In genomic region chr11:87493516-87493915, GRCh38 we compare ENCODE assay signal across 27 cellular contexts.
DNase-seq lines count a peak whose midpoint lies in the region; ATAC-seq and TF ChIP-seq lines count a peak whose summit lies in the region.
"Had no signal": no experiment of that assay in that cellular context is flagged by ENCODE, and none has a peak within 500 bp of the region (broad histone marks: within the 10 kb centered on the region; RNA-seq: fewer than 3 reads in every experiment).

No MANE protein-coding gene starts in this region.

- peaks cover 13% of the 10 kb centered on the region for H3K9me3 Mint-ChIP-seq in neural progenitor cell
- peaks cover 0 to 11% (median 2%) of the 10 kb centered on the region in 11 donors for H3K9me3 Mint-ChIP-seq in naive thymus-derived CD4-positive, alpha-beta T cell
- H3K9me3 Mint-ChIP-seq: activated T-cell treated with anti-CD3 and anti-CD28 coated beads, Interleukin-2, amount 50 U/mL, for 24 hours had no signal

- CTCF ChIA-PET in naive thymus-derived CD4-positive, alpha-beta T cell (lab: Charles Lee): no interaction called here

- H3K27ac ChIP-seq in neural progenitor cell (no peak overlapping the region), left lung (no peak overlapping the region)
- no peak overlapping the region for H3K27ac ChIP-seq in naive thymus-derived CD4-positive, alpha-beta T cell (ENCODE audit: low read depth, low read length)
- H3K27ac ChIP-seq: adrenal gland, breast epithelium, colonic mucosa, foreskin keratinocyte, KMS-11, RWPE1, skin epidermis, upper lobe of right lung had no signal

- no peak for TF ChIP-seq CTCF in neural progenitor cell (IDR thresholded peaks at IDR 0.05)
- no peak for TF ChIP-seq CTCF in left lung (IDR thresholded peaks at IDR 0.05)

- H3K27me3 ChIP-seq in neural progenitor cell (no peaks in the 10 kb centered on the region), left lung (no peaks in the 10 kb centered on the region)
- H3K27me3 ChIP-seq in naive thymus-derived CD4-positive, alpha-beta T cell (ENCODE audit: control insufficient read depth in 2 of 2, insufficient read depth in 2 of 2, low read length in 2 of 2): no peaks in the 10 kb centered on the region
- H3K27me3 ChIP-seq: adrenal gland, breast epithelium, colonic mucosa, upper lobe of right lung had no signal

- H3K27me3 Mint-ChIP-seq in neural progenitor cell (ENCODE audit: insufficient read depth, low read depth): peaks cover 3% of the 10 kb centered on the region
- H3K27me3 Mint-ChIP-seq in naive thymus-derived CD4-positive, alpha-beta T cell: peaks cover 0 to 12% (median 4%) of the 10 kb centered on the region in 5 donors
- H3K27me3 Mint-ChIP-seq: activated T-cell treated with anti-CD3 and anti-CD28 coated beads, Interleukin-2, amount 50 U/mL, for 24 hours had no signal

- H3K79me2 ChIP-seq in neural progenitor cell (ENCODE audit: low read depth): no peaks in the 10 kb centered on the region

- intact Hi-C loops in naive thymus-derived CD4-positive, alpha-beta T cell (cut with micrococcal nuclease): no loop called here
- intact Hi-C loops in left lung (cut with DNase I): no loop called here

- no peaks in the 10 kb centered on the region for H4K20me1 ChIP-seq in neural progenitor cell (ENCODE audit: low read depth)

- H3K4me3 Mint-ChIP-seq in neural progenitor cell: no peak overlapping the region
- no peak overlapping the region for H3K4me3 Mint-ChIP-seq in naive thymus-derived CD4-positive, alpha-beta T cell
- H3K4me3 Mint-ChIP-seq: activated CD4-positive, alpha-beta T cell treated with anti-CD3 and anti-CD28 coated beads for 36 hours; activated T-cell treated with anti-CD3 and anti-CD28 coated beads, Interleukin-2, amount 50 U/mL, for 24 hours; CD14-positive monocyte had no signal

- H3K4me2 ChIP-seq in neural progenitor cell: peak overlapping the region; percentile 16
- H3K4me2 ChIP-seq: KMS-11 had no signal

- H3K9me3 ChIP-seq in neural progenitor cell (ENCODE audit: low read depth): no peaks in the 10 kb centered on the region
- no peaks in the 10 kb centered on the region for H3K9me3 ChIP-seq in naive thymus-derived CD4-positive, alpha-beta T cell (ENCODE audit: control insufficient read depth in 2 of 3, low read length in 3 of 3)
- no peaks in the 10 kb centered on the region for H3K9me3 ChIP-seq in left lung
- H3K9me3 ChIP-seq: adrenal gland, breast epithelium, colonic mucosa, upper lobe of right lung had no signal

- peaks cover 6% of the 10 kb centered on the region for H3F3A ChIP-seq in neural progenitor cell (ENCODE audit: low read depth)

- H3K4me1 ChIP-seq in neural progenitor cell: peaks cover 11% of the 10 kb centered on the region
- H3K4me1 ChIP-seq in naive thymus-derived CD4-positive, alpha-beta T cell (ENCODE audit: control insufficient read depth in 2 of 2, insufficient read depth in 2 of 2, low read length in 2 of 2): no peaks in the 10 kb centered on the region
- no peaks in the 10 kb centered on the region for H3K4me1 ChIP-seq in left lung
- H3K4me1 ChIP-seq: adrenal gland, breast epithelium, colonic mucosa, foreskin keratinocyte, upper lobe of right lung had no signal

- H3K4me3 ChIP-seq in neural progenitor cell (no peak overlapping the region), left lung (no peak overlapping the region)
- no peak overlapping the region for H3K4me3 ChIP-seq in naive thymus-derived CD4-positive, alpha-beta T cell (ENCODE audit: low read length)
- H3K4me3 ChIP-seq: adrenal gland, breast epithelium, colonic mucosa, skin epidermis, upper lobe of right lung had no signal

- no peak overlapping the region for H2AFZ ChIP-seq in neural progenitor cell (replicated peaks)

- peaks cover 23% of the 10 kb centered on the region for H3K4me1 Mint-ChIP-seq in neural progenitor cell
- H3K4me1 Mint-ChIP-seq in naive thymus-derived CD4-positive, alpha-beta T cell: peaks cover 0 to 1% (median 0%) of the 10 kb centered on the region in 7 donors
- H3K4me1 Mint-ChIP-seq: activated CD4-positive, alpha-beta T cell treated with anti-CD3 and anti-CD28 coated beads for 36 hours; CD14-positive monocyte had no signal

- DNase-seq in EL (peak; percentile 67), M059J (ENCODE audit: low read depth) (peak; percentile 48), glomerular visceral epithelial cell (ENCODE audit: extremely low spot score) (peak; percentile 8), neural progenitor cell (ENCODE audit: low spot score) (peak; percentile 43), NCI-H69 (lab: John Stamatoyannopoulos, UW) (no peak), left lung (no peak)
- DNase-seq in naive thymus-derived CD4-positive, alpha-beta T cell: no peak
- DNase-seq in NK-92 treated with Interleukin-12 subunit alpha and Interleukin-12 subunit beta, amount 100 ng/mL, for 24 hours (lab: John Stamatoyannopoulos, UW): no peak
- DNase-seq: ACHN; activated CD4-positive, alpha-beta T cell treated with anti-CD3 and anti-CD28 coated beads for 36 hours; activated T-cell treated with anti-CD3 and anti-CD28 coated beads, Interleukin-2, amount 50 U/mL, for 24 hours; adrenal gland; colonic mucosa; effector memory CD4-positive, alpha-beta T cell; mammary epithelial cell; NCI-H1694; NCI-H2171 treated with DMSO at 0.1 percent for 48 hours; NCI-H526; stimulated activated CD4-positive, alpha-beta T cell treated with anti-CD3 and anti-CD28 coated beads, Interleukin-2, amount 100 ng/mL, for 24 hours; substantia nigra; upper lobe of right lung had no signal

- H3K27ac Mint-ChIP-seq in neural progenitor cell: no peak overlapping the region
- H3K27ac Mint-ChIP-seq in naive thymus-derived CD4-positive, alpha-beta T cell: no peak overlapping the region
- H3K27ac Mint-ChIP-seq: activated CD4-positive, alpha-beta T cell treated with anti-CD3 and anti-CD28 coated beads for 36 hours; activated T-cell treated with anti-CD3 and anti-CD28 coated beads, Interleukin-2, amount 50 U/mL, for 24 hours; CD14-positive monocyte had no signal

- H3K36me3 Mint-ChIP-seq in neural progenitor cell: peaks cover 2% of the 10 kb centered on the region
- H3K36me3 Mint-ChIP-seq in naive thymus-derived CD4-positive, alpha-beta T cell: peaks cover 0 to 6% (median 0%) of the 10 kb centered on the region in 5 donors
- H3K36me3 Mint-ChIP-seq: CD14-positive monocyte had no signal

- no peak overlapping the region for H3K9ac ChIP-seq in neural progenitor cell
- H3K9ac ChIP-seq: KMS-11 had no signal

- POLR2A ChIA-PET in naive thymus-derived CD4-positive, alpha-beta T cell (lab: Charles Lee): no interaction called here

- H3K36me3 ChIP-seq in neural progenitor cell (no peaks in the 10 kb centered on the region), left lung (no peaks in the 10 kb centered on the region)
- no peaks in the 10 kb centered on the region for H3K36me3 ChIP-seq in naive thymus-derived CD4-positive, alpha-beta T cell (ENCODE audit: control insufficient read depth in 2 of 3, insufficient read depth in 3 of 3, low read length in 3 of 3)
- H3K36me3 ChIP-seq: adrenal gland, breast epithelium, colonic mucosa, upper lobe of right lung had no signal

- no peak for ATAC-seq in naive thymus-derived CD4-positive, alpha-beta T cell
- ATAC-seq in left lung: no peak
- ATAC-seq: activated CD4-positive, alpha-beta T cell treated with anti-CD3 and anti-CD28 coated beads for 36 hours; foreskin keratinocyte; upper lobe of right lung had no signal

Comparison
In these comparisons a context has a peak if more than half of its experiments do, and no peak if none do; other contexts are left out.
1. DNase-seq: peak in EL (single experiment), M059J (single experiment), glomerular visceral epithelial cell (single experiment) and neural progenitor cell (single experiment); none in naive thymus-derived CD4-positive, alpha-beta T cell (0 of 9), NCI-H69 (single experiment), NK-92 treated with Interleukin-12 subunit alpha and Interleukin-12 subunit beta, amount 100 ng/mL, for 24 hours (single experiment) and left lung (0 of 2).